In the genomic region with DNA sequence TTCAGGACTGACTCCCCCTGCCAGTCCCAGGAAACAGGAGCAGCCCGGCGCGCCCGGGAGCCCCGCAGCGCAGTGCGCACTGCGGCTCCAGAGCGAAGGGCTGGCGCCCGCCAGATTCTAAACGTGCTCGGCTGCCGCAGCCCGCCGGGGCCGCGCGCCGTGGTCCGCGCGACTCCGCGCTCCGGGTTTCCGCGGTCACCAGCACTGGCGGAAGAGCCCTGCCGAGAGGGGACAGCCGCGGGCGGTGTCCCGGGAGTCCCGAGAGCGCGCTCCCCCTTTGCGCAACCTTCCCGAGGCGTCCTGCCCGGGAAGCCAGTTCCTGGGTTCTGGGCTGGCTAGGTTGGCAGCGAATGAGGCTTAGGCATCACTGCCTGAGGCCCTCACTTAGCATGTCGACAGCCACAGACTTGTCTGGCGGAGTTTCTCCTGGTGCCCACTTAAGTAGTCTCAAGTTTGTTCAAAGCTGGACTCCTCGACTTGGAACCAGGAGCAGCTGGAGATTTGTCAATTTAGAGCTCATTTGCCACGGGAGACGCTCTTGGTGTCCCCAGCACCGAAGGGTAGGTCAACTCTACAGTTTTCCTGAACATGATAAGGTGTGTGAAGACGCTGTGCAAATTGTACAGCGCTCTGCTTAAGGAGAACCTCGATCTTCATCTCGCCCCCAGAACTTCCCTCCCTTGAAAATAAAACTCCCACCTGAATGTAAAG, we compare ENCODE assay signal across 9 cellular contexts. TPM values are rescaled to one million over a fixed set of nuclear protein-coding genes. Genes with fewer than 3 reads are reported as not detected.
DNase-seq lines count a peak whose midpoint lies in the region; ATAC-seq and TF ChIP-seq lines count a peak whose summit lies in the region.
"Had no signal": no experiment of that assay in that cellular context is flagged by ENCODE, and none has a peak within 500 bp of the region (broad histone marks: within the 10 kb centered on the region; RNA-seq: fewer than 3 reads in every experiment).

No MANE protein-coding gene starts in this region.

- H3K9me2 ChIP-seq in hepatocyte (replicated peaks; ENCODE audit: insufficient read depth) = no peaks in the 10 kb centered on the region

- TF ChIP-seq CTCF in hepatocyte (IDR thresholded peaks at IDR 0.05; ENCODE audit: poor library complexity) (no peak), gastrocnemius medialis (IDR thresholded peaks at IDR 0.05 in 4 of 5, conservative IDR thresholded peaks at IDR 0.05 in 1 of 5) (no peak)

- H4K20me1 ChIP-seq in hepatocyte (ENCODE audit: insufficient read depth, poor library complexity, severe bottlenecking) = no peaks in the 10 kb centered on the region

- H3K27ac ChIP-seq in hepatocyte (peak overlapping the region; percentile 70), gastrocnemius medialis (peak overlapping the region; percentile 8 to 74 (median 69))

- DNase-seq in AG08396 (ENCODE audit: low spot score) = peak; percentile 48
- DNase-seq in KG1 (lab: John Stamatoyannopoulos, UW) = peak; percentile 3
- DNase-seq in amniotic stem cell (lab: John Stamatoyannopoulos, UW) = peak; percentile 34
- peak; percentile 90 for DNase-seq in hepatocyte (ENCODE audit: low spot score)
- peak in 1 of 2 donors; percentile 54 for DNase-seq in gastrocnemius medialis
- DNase-seq in effector memory CD8-positive, alpha-beta T cell = no peak

- H3K36me3 Mint-ChIP-seq in effector memory CD8-positive, alpha-beta T cell (ENCODE audit: insufficient read depth) = no peaks in the 10 kb centered on the region

- intact Hi-C loops in gastrocnemius medialis (cut with DNase I; ENCODE audit: low total_unique reads) = loop anchor here (1.0 kb wide), 1 partner anchor 21 kb away; a partner anchor contains a TSS

- H3K27me3 Mint-ChIP-seq in effector memory CD8-positive, alpha-beta T cell = peaks cover 42 to 58% of the 10 kb centered on the region in 2 donors

- H3K4me3 ChIP-seq in hepatocyte (peak overlapping the region; percentile 77), gastrocnemius medialis (peak overlapping the region; percentile 44 to 69 (median 56))

- H3K27me3 ChIP-seq in hepatocyte = peaks cover 31% of the 10 kb centered on the region
- H3K27me3 ChIP-seq in gastrocnemius medialis = peaks cover 0 to 28% (median 4%) of the 10 kb centered on the region in 3 donors

- WGBS in hepatocyte (ENCODE audit: low lambda C conversion rate, missing lambda C conversion rate) = 2% methylated on average over 52 of the region's 52 CpGs

- TF ChIP-seq POLR2A in gastrocnemius medialis (IDR thresholded peaks at IDR 0.05) = no peak

- no peak overlapping the region for H3K27ac Mint-ChIP-seq in effector memory CD8-positive, alpha-beta T cell

- no peaks in the 10 kb centered on the region for H3K4me1 ChIP-seq in hepatocyte (ENCODE audit: insufficient read depth)
- peaks cover 6 to 23% of the 10 kb centered on the region in 2 donors for H3K4me1 ChIP-seq in gastrocnemius medialis

- H3K4me2 ChIP-seq in hepatocyte = peak overlapping the region; percentile 82

- in situ Hi-C loops in gastrocnemius medialis (cut with MboI; ENCODE audit: low sequenced_read_pairs in 4 of 4) = no loop called here

- no peaks in the 10 kb centered on the region for H3K4me1 Mint-ChIP-seq in effector memory CD8-positive, alpha-beta T cell (ENCODE audit: low read depth in 2 of 2)

- H3K36me3 ChIP-seq in hepatocyte (replicated peaks; ENCODE audit: insufficient read depth, low read depth) (no peaks in the 10 kb centered on the region), gastrocnemius medialis (no peaks in the 10 kb centered on the region)

- H3K9me3 ChIP-seq in hepatocyte (ENCODE audit: low read depth) (no peaks in the 10 kb centered on the region), gastrocnemius medialis (no peaks in the 10 kb centered on the region)

- H3K79me2 ChIP-seq in hepatocyte = no peaks in the 10 kb centered on the region

- H2AFZ ChIP-seq in hepatocyte = peak overlapping the region; percentile 97

- H3K4me3 Mint-ChIP-seq in effector memory CD8-positive, alpha-beta T cell = no peak overlapping the region

- ATAC-seq in GM19438 (IDR thresholded peaks at IDR 0.05; ENCODE audit: low read depth, unreplicated experiment) (peak; percentile 81), gastrocnemius medialis (peak; percentile 62 to 78), GM18520 (IDR thresholded peaks at IDR 0.05; ENCODE audit: unreplicated experiment) (no peak)
- ATAC-seq in effector memory CD8-positive, alpha-beta T cell (replicated peaks) = no peak

- H3K9me3 Mint-ChIP-seq in effector memory CD8-positive, alpha-beta T cell = peaks cover 0 to 8% of the 10 kb centered on the region in 2 donors

RNA-seq across cellular contexts. Expression of a gene that starts 1.5 kb away (rescaled TPM):
- 9.4 and 12.1 TPM in 2 replicates for total RNA-seq in hepatocyte
- 9.4 and 16.0 TPM in 2 replicates for polyA plus RNA-seq in hepatocyte
- not detected for total RNA-seq in gastrocnemius medialis
- total RNA-seq: glomerular endothelial cell had no signal

RNA-seq across cellular contexts. Expression of a gene that starts 20.8 kb away (rescaled TPM):
- 0.24 and 0.40 TPM in 2 replicates for total RNA-seq in hepatocyte
- 0.21 and 0.35 TPM in 2 replicates for polyA plus RNA-seq in hepatocyte
- not detected for total RNA-seq in gastrocnemius medialis
- total RNA-seq: glomerular endothelial cell had no signal

Comparison
In these comparisons a context has a peak if more than half of its experiments do, and no peak if none do; other contexts are left out.
1. DNase-seq: peak in AG08396 (single experiment), KG1 (single experiment), amniotic stem cell (single experiment) and hepatocyte (single experiment); none in effector memory CD8-positive, alpha-beta T cell (0 of 3).
2. ATAC-seq: peak in GM19438 (single experiment) and gastrocnemius medialis (2 of 2); none in effector memory CD8-positive, alpha-beta T cell (single experiment) and GM18520 (single experiment).